1 cellular context compared by ENCODE assay signal in genomic region chr2:103469800-103470199, GRCh38.
TF ChIP-seq lines count a peak whose summit lies in the region.

No MANE protein-coding gene starts in this region.

TF ChIP-seq in K562, 482 proteins besides CTCF, POLR2A, EP300 and RAD21 (continued from another document and continues in another):
- TF ChIP-seq ZNF277 (CRISPR knock-in tag; IDR thresholded peaks at IDR 0.05; ENCODE audit: borderline replicate concordance) (no peak), ZNF444 (CRISPR knock-in tag; IDR thresholded peaks at IDR 0.05) (peak; percentile 72; the same call in 1 of the 2 replicates), SMAD3 (CRISPR knock-in tag; conservative IDR thresholded peaks at IDR 0.05) (peak; percentile 91), ZNF589 (CRISPR knock-in tag; IDR thresholded peaks at IDR 0.05; ENCODE audit: low read depth) (peak; percentile 91), BMI1 (IDR thresholded peaks at IDR 0.05; ENCODE audit: low read length) (no peak), RFX5 (IDR thresholded peaks at IDR 0.05; ENCODE audit: low read depth, low read length) (no peak), HNRNPUL1 (IDR thresholded peaks at IDR 0.05; ENCODE audit: low read length) (no peak), ZNF785 (CRISPR knock-in tag; IDR thresholded peaks at IDR 0.05) (0 out of 2 replicates have a peak, but pooled peaks have one; percentile 15), NR2C2 (CRISPR knock-in tag; IDR thresholded peaks at IDR 0.05) (no peak), NR2C2 (tag; IDR thresholded peaks at IDR 0.05) (peak; percentile 28; the same call in 1 of the 2 replicates), EHMT2 (IDR thresholded peaks at IDR 0.05) (no peak), TRIM28 (IDR thresholded peaks at IDR 0.05) (no peak), ZSCAN32 (CRISPR knock-in tag; IDR thresholded peaks at IDR 0.05) (0 out of 2 replicates have a peak, but pooled peaks have one; percentile 30), BCL6 (CRISPR knock-in tag; IDR thresholded peaks at IDR 0.05) (peak; percentile 48; the same call in 1 of the 2 replicates), GABPB1 (CRISPR knock-in tag; IDR thresholded peaks at IDR 0.05) (no peak), ZBTB12 (CRISPR knock-in tag; IDR thresholded peaks at IDR 0.05) (peak; percentile 57; the same call in 1 of the 2 replicates), GTF2F1 (IDR thresholded peaks at IDR 0.05; ENCODE audit: low read depth, low read length) (no peak), ZNF655 (CRISPR knock-in tag; IDR thresholded peaks at IDR 0.05) (no peak), GABPA (tag; conservative IDR thresholded peaks at IDR 0.05; ENCODE audit: low read depth) (no peak), ILK (tag; IDR thresholded peaks at IDR 0.05; ENCODE audit: borderline replicate concordance, low read depth) (peak; percentile 69; the same call in 1 of the 2 replicates), XRCC3 (IDR thresholded peaks at IDR 0.05) (no peak), DIDO1 (tag; IDR thresholded peaks at IDR 0.05; ENCODE audit: low read depth) (peak; percentile 75), ZNF311 (CRISPR knock-in tag; IDR thresholded peaks at IDR 0.05) (peak; percentile 86), ZNF143 (CRISPR knock-in tag; IDR thresholded peaks at IDR 0.05) (no peak), ZNF212 (CRISPR knock-in tag; IDR thresholded peaks at IDR 0.05) (peak; percentile 87; the same call in 1 of the 2 replicates), KLF1 (tag; IDR thresholded peaks at IDR 0.05) (no peak), JUN (IDR thresholded peaks at IDR 0.05; ENCODE audit: borderline replicate concordance, low read depth, low read length) (no peak), JUN (CRISPR knock-in tag; IDR thresholded peaks at IDR 0.05; ENCODE audit: borderline replicate concordance) (no peak), DDX20 (tag; IDR thresholded peaks at IDR 0.05; ENCODE audit: low read depth) (peak; percentile 94), BDP1 (IDR thresholded peaks at IDR 0.05; ENCODE audit: insufficient read depth, insufficient read length) (no peak), POLR2B (IDR thresholded peaks at IDR 0.05; ENCODE audit: low read depth, partially characterized antibody) (no peak), ZNF445 (CRISPR knock-in tag; IDR thresholded peaks at IDR 0.05; ENCODE audit: low read depth) (0 out of 2 replicates have a peak, but pooled peaks have one; percentile 72), ZNF41 (CRISPR knock-in tag; conservative IDR thresholded peaks at IDR 0.05) (peak; percentile 86), NR4A1 (CRISPR knock-in tag; IDR thresholded peaks at IDR 0.05) (peak; percentile 59; the same call in 1 of the 2 replicates), NR4A1 (tag; IDR thresholded peaks at IDR 0.05) (peak; percentile 97), IRF9 (tag; IDR thresholded peaks at IDR 0.05) (peak; percentile 90), KDM4B (IDR thresholded peaks at IDR 0.05; ENCODE audit: borderline replicate concordance in 2 of 2, low read depth in 1 of 2) (no peak), OTX1 (CRISPR knock-in tag; IDR thresholded peaks at IDR 0.05) (no peak), NFE2L1 (tag; IDR thresholded peaks at IDR 0.05; ENCODE audit: borderline replicate concordance, low read depth) (peak; percentile 53; the same call in 1 of the 2 replicates), REST (CRISPR knock-in tag; IDR thresholded peaks at IDR 0.05; ENCODE audit: low read depth) (peak; percentile 48; the same call in 1 of the 2 replicates), TSHZ1 (CRISPR knock-in tag; IDR thresholded peaks at IDR 0.05) (peak; percentile 71; the same call in 1 of the 2 replicates), PHB (CRISPR knock-in tag; IDR thresholded peaks at IDR 0.05) (no peak), RCOR1 (IDR thresholded peaks at IDR 0.05; ENCODE audit: borderline replicate concordance in 1 of 2, low read depth in 2 of 2, low read length in 2 of 2) (no peak), HIVEP1 (CRISPR knock-in tag; IDR thresholded peaks at IDR 0.05) (0 out of 2 replicates have a peak, but pooled peaks have one; percentile 65), ZBTB11 (CRISPR knock-in tag; IDR thresholded peaks at IDR 0.05) (0 out of 6 replicates have a peak, but pooled peaks of 1 of the 3 experiments have one; percentile 58), SETDB1 (IDR thresholded peaks at IDR 0.05; ENCODE audit: low read length) (no peak), DEAF1 (CRISPR knock-in tag; IDR thresholded peaks at IDR 0.05) (peak; percentile 38; the same call in 1 of the 2 replicates), SMAD4 (CRISPR knock-in tag; conservative IDR thresholded peaks at IDR 0.05) (peak; percentile 96), TEAD1 (CRISPR knock-in tag; IDR thresholded peaks at IDR 0.05) (peak in 1 of 2 experiments; percentile 69; a peak in 1 of 4 replicates), TCF15 (CRISPR knock-in tag; IDR thresholded peaks at IDR 0.05) (peak; percentile 78; the same call in 1 of the 2 replicates), CBX2 (IDR thresholded peaks at IDR 0.05; ENCODE audit: insufficient read depth, low read length, poor library complexity, severe bottlenecking) (no peak), ETV6 (IDR thresholded peaks at IDR 0.05; ENCODE audit: borderline replicate concordance in 1 of 2, low read depth in 2 of 2, low read length in 1 of 2) (no peak), ETV6 (CRISPR knock-in tag; IDR thresholded peaks at IDR 0.05; ENCODE audit: borderline replicate concordance) (no peak)
